1 cellular context compared by ENCODE assay signal in genomic region chr13:81487151-81487550, GRCh38.
TF ChIP-seq lines count a peak whose summit lies in the region.

No MANE protein-coding gene starts in this region.

TF ChIP-seq in GM23338, 12 proteins besides CTCF, POLR2A, EP300 and RAD21:
- TF ChIP-seq ZNF462 (CRISPR knock-in tag; IDR thresholded peaks at IDR 0.05) (no peak), STAT1 (IDR thresholded peaks at IDR 0.05; ENCODE audit: unreplicated experiment) (no peak), ZNF114 (CRISPR knock-in tag; IDR thresholded peaks at IDR 0.05) (no peak), CREB1 (CRISPR knock-in tag; IDR thresholded peaks at IDR 0.05; ENCODE audit: low read depth) (no peak), EZH2 (IDR thresholded peaks at IDR 0.05; ENCODE audit: low read depth, unreplicated experiment) (no peak), JUNB (IDR thresholded peaks at IDR 0.05; ENCODE audit: unreplicated experiment) (no peak), ETS1 (IDR thresholded peaks at IDR 0.05) (no peak), REST (IDR thresholded peaks at IDR 0.05; ENCODE audit: unreplicated experiment) (no peak), ZNF331 (CRISPR knock-in tag; IDR thresholded peaks at IDR 0.05; ENCODE audit: low read depth) (no peak), POLR2AphosphoS5 (IDR thresholded peaks at IDR 0.05; ENCODE audit: low read depth) (no peak), NANOG (IDR thresholded peaks at IDR 0.05; ENCODE audit: borderline replicate concordance) (no peak), EZH2phosphoT487 (IDR thresholded peaks at IDR 0.05; ENCODE audit: unreplicated experiment) (no peak)
TF ChIP-seq in GM23338: peak in this region for 0.
